8 cellular contexts compared by ENCODE assay signal in the genomic region with DNA sequence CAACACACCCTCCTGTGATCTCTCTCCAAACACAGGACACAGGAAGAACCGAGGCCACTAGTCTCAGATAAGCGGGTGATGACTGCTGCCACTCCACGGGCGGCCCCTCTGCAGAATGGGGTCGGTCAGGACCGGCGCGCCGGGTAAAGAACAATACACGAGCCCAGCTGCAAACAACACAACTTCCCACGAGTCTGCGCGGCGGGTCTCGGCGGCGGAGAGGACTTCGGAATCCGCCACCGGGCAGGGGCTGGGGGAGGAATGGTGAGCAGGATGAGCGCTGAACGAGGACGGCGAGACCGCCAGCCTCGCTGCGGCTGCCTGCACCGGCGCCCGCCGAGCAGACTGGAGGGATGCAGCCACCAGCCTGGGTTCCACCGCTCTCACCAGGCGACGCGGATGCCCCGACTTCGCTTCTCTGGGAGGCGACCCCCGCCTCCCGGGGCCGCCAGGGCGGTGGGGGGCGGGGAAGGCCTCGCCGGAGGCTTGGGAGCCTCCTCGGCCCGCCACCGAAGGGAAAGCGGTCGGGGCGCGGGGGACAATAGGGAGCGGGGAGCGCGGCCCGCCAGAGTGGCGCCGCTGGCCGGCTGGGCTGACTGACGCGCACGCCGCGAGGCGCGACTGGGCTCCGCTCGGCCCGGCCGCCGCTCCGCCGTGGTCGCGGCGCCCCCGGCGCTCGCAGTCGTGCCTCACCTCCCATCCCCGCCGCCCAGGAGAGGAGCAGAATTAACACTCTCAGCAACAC. TPM values are rescaled to one million over a fixed set of nuclear protein-coding genes. Genes with fewer than 3 reads are reported as not detected.
DNase-seq lines count a peak whose midpoint lies in the region; ATAC-seq and TF ChIP-seq lines count a peak whose summit lies in the region.

No MANE protein-coding gene starts in this region.

- peak; percentile 17 for ATAC-seq in GM18861 (IDR thresholded peaks at IDR 0.05; ENCODE audit: unreplicated experiment)
- ATAC-seq in HG03060 (IDR thresholded peaks at IDR 0.05; ENCODE audit: low read depth, unreplicated experiment), result peak; percentile 3
- peak; percentile 22 to 41 (median 31) for ATAC-seq in natural killer cell

- H3K4me1 ChIP-seq in ACC112 (ENCODE audit: control insufficient read depth, insufficient read depth, low read length, unreplicated experiment), result peaks cover 11% of the 10 kb centered on the region
- H3K4me1 ChIP-seq in NT2/D1 (ENCODE audit: insufficient read depth, insufficient read length), result no peaks in the 10 kb centered on the region
- H3K4me1 ChIP-seq in transverse colon, result peaks cover 17 to 37% (median 26%) of the 10 kb centered on the region in 4 donors

- H3K27me3 Mint-ChIP-seq in natural killer cell (ENCODE audit: low read depth in 2 of 2), result no peaks in the 10 kb centered on the region

- H3K4me3 Mint-ChIP-seq in natural killer cell, result peak overlapping the region; percentile 98

- peak; percentile 20 for DNase-seq in NT2/D1 (ENCODE audit: low read depth, low spot score)
- DNase-seq in activated T-cell treated with anti-CD3 and anti-CD28 coated beads, Interleukin-2, amount 50 U/mL, for 48 hours, result peak; percentile 66 to 68
- peak; percentile 31 for DNase-seq in fibroblast of gingiva (ENCODE audit: low read depth)
- peak; percentile 49 for DNase-seq in natural killer cell
- DNase-seq in transverse colon, result peak; percentile 53

- peak; percentile 11 for TF ChIP-seq POLR2A in transverse colon (IDR thresholded peaks at IDR 0.05)

- H3K9me3 Mint-ChIP-seq in natural killer cell, result no peaks in the 10 kb centered on the region

- H3K27ac ChIP-seq in ACC112 (ENCODE audit: low read depth, low read length) (peak overlapping the region; percentile 90), transverse colon (peak overlapping the region; percentile 97 to 99 (median 99))

- TF ChIP-seq CTCF in natural killer cell (IDR thresholded peaks at IDR 0.05) (no peak), transverse colon (IDR thresholded peaks at IDR 0.05) (no peak)

- H3K9me3 ChIP-seq in NT2/D1 (ENCODE audit: insufficient read depth, low read length) (no peaks in the 10 kb centered on the region), transverse colon (no peaks in the 10 kb centered on the region)

- TF ChIP-seq EP300 in transverse colon (IDR thresholded peaks at IDR 0.05; ENCODE audit: low read depth), result no peak

- 0% methylated on average over 41 of the region's 82 CpGs; no CpG with 5 or more reads in 1 of the 2 donors for WGBS in transverse colon (ENCODE audit: low coverage in 1 of 2), 2 donors

- H3K4me3 ChIP-seq in ACC112 (ENCODE audit: low read depth, low read length) (peak overlapping the region; percentile 81), NT2/D1 (ENCODE audit: insufficient read length, low read depth) (peak overlapping the region; percentile 93), transverse colon (peak overlapping the region; percentile 85 to 99 (median 95))

- H2AFZ ChIP-seq in ACC112 (ENCODE audit: low read length, unreplicated experiment), result peak overlapping the region; percentile 90

- no peaks in the 10 kb centered on the region for H3K36me3 ChIP-seq in ACC112 (ENCODE audit: insufficient read depth, low read length)
- H3K36me3 ChIP-seq in NT2/D1 (ENCODE audit: insufficient read depth, insufficient read length, low read length), result no peaks in the 10 kb centered on the region
- no peaks in the 10 kb centered on the region for H3K36me3 ChIP-seq in transverse colon

- peak overlapping the region; percentile 98 for H3K9ac ChIP-seq in NT2/D1 (ENCODE audit: insufficient read length, low read depth)

- peaks cover 46 to 48% of the 10 kb centered on the region in 2 donors for H3K4me1 Mint-ChIP-seq in natural killer cell

- no peaks in the 10 kb centered on the region for H3K27me3 ChIP-seq in ACC112 (ENCODE audit: insufficient read depth, low read length)
- H3K27me3 ChIP-seq in NT2/D1 (ENCODE audit: insufficient read depth, insufficient read length), result no peaks in the 10 kb centered on the region
- no peaks in the 10 kb centered on the region for H3K27me3 ChIP-seq in transverse colon

- peak overlapping the region; percentile 94 to 97 for H3K27ac Mint-ChIP-seq in natural killer cell

- H3K36me3 Mint-ChIP-seq in natural killer cell, result no peaks in the 10 kb centered on the region

- in situ Hi-C loops in transverse colon (cut with MboI; ENCODE audit: low pct_ligation_motif_present in 1 of 4, low pct_unique_long_range_greater_than_20kb in 1 of 4, low sequenced_read_pairs in 3 of 4), result no loop called here

- intact Hi-C loops in natural killer cell (cut with micrococcal nuclease) (loop anchor here (2.0 kb wide), 3 partner anchors 22 to 140 kb away; a partner anchor contains a TSS), transverse colon (cut with DNase I; ENCODE audit: low total_unique reads) (no loop called here)

- H3K79me2 ChIP-seq in ACC112 (ENCODE audit: control insufficient read depth, insufficient read depth, low read length, unreplicated experiment), result peaks cover 52% of the 10 kb centered on the region

RNA-seq across cellular contexts. Expression of a gene that starts 0.5 kb away (rescaled TPM):
- 100 to 1,000 TPM; 223 to 297 (median 259) TPM for total RNA-seq in natural killer cell
- 100 to 1,000 TPM in 1 of 4 donors, 10 to 100 TPM in 3; 45.3 to 941 (median 69.1) TPM for total RNA-seq in transverse colon

RNA-seq across cellular contexts. Expression of a gene that starts 22.1 kb away (rescaled TPM):
- total RNA-seq in natural killer cell (10 to 100 TPM; 16.3 to 18.7 (median 18.3) TPM), transverse colon (10 to 100 TPM in 3 of 4 donors, 1 to 10 TPM in 1; 7.4 to 13.9 (median 12.0) TPM)

Comparison
In these comparisons a context has a peak if more than half of its experiments do, and no peak if none do; other contexts are left out.
1. Peak in every context shown above with its lines: DNase-seq, ATAC-seq, H3K4me3 ChIP-seq and H3K27ac ChIP-seq.